9 cellular contexts compared by ENCODE assay signal in the genomic region with DNA sequence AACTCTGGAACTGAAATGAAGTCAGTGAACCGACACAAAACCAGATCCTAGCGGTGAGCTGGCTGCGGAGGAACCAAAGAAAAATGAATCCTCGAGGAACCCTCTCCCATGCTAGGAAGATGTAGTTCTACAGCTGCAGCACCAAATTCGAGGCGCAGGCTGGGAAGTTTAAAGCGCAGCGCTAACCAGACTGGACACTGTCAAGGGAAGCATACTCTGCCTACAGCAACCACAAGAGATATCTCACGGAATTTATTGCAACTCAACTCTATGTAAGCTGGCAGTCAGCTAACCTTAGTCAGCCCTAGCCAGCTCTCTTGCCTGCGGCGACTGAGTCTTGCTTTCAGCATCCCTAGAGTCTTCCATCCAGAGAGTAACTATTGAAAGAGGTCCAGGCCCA. TPM values are rescaled to one million over a fixed set of nuclear protein-coding genes. Genes with fewer than 3 reads are reported as not detected.
DNase-seq lines count a peak whose midpoint lies in the region; ATAC-seq and TF ChIP-seq lines count a peak whose summit lies in the region.
"Had no signal": no experiment of that assay in that cellular context is flagged by ENCODE, and none has a peak within 500 bp of the region (broad histone marks: within the 10 kb centered on the region; RNA-seq: fewer than 3 reads in every experiment).

No MANE protein-coding gene starts in this region.

- H3K27me3 Mint-ChIP-seq in activated naive CD8-positive, alpha-beta T cell, result peaks cover 41% of the 10 kb centered on the region
- peaks cover 50% of the 10 kb centered on the region for H3K27me3 Mint-ChIP-seq in activated CD4-positive, alpha-beta T cell treated with anti-CD3 and anti-CD28 coated beads, Interleukin-2, amount 10 ng/mL, durations not matched to agents 7 days and 5 days

- ATAC-seq in HG02840 (IDR thresholded peaks at IDR 0.05; ENCODE audit: low FRiP score, unreplicated experiment), result no peak

- peaks cover 65% of the 10 kb centered on the region for H3K27me3 ChIP-seq in left ventricle myocardium inferior (ENCODE audit: low read depth)
- H3K27me3 ChIP-seq in prostate gland (replicated peaks; ENCODE audit: insufficient read depth), result peaks cover 18% of the 10 kb centered on the region

- peak overlapping the region; percentile 85 for H3K4me3 Mint-ChIP-seq in activated naive CD8-positive, alpha-beta T cell
- no peak overlapping the region for H3K4me3 Mint-ChIP-seq in activated CD4-positive, alpha-beta T cell treated with anti-CD3 and anti-CD28 coated beads, Interleukin-2, amount 10 ng/mL, durations not matched to agents 7 days and 5 days

- H3K27ac ChIP-seq in left ventricle myocardium inferior (replicated peaks) (no peak overlapping the region), prostate gland (no peak overlapping the region)

- H3K36me3 ChIP-seq in left ventricle myocardium inferior (no peaks in the 10 kb centered on the region), prostate gland (no peaks in the 10 kb centered on the region)

- H3K4me1 Mint-ChIP-seq in activated naive CD8-positive, alpha-beta T cell (ENCODE audit: low read depth), result peaks cover 20% of the 10 kb centered on the region
- peaks cover 9% of the 10 kb centered on the region for H3K4me1 Mint-ChIP-seq in activated CD4-positive, alpha-beta T cell treated with anti-CD3 and anti-CD28 coated beads, Interleukin-2, amount 10 ng/mL, durations not matched to agents 7 days and 5 days

- H3K36me3 Mint-ChIP-seq in activated naive CD8-positive, alpha-beta T cell, result no peaks in the 10 kb centered on the region
- H3K36me3 Mint-ChIP-seq in activated CD4-positive, alpha-beta T cell treated with anti-CD3 and anti-CD28 coated beads, Interleukin-2, amount 10 ng/mL, durations not matched to agents 7 days and 5 days (ENCODE audit: low read depth), result peaks cover 6% of the 10 kb centered on the region

- H3K9me3 ChIP-seq in left ventricle myocardium inferior (replicated peaks) (no peaks in the 10 kb centered on the region), prostate gland (no peaks in the 10 kb centered on the region)

- DNase-seq in ELF-1 (ENCODE audit: low read depth, low spot score), result peak; percentile 22
- DNase-seq in left ventricle myocardium inferior, result no peak
- peak; percentile 56 for DNase-seq in prostate gland (ENCODE audit: low spot score)
- no peak for DNase-seq in NCI-H345 (lab: John Stamatoyannopoulos, UW)
- DNase-seq in stimulated activated CD4-positive, alpha-beta T cell treated with anti-CD3 and anti-CD28 coated beads, Interleukin-4, amount 100 ng/mL, for 4 hours, result no peak
- no peak for DNase-seq in activated CD4-positive, alpha-beta T cell treated with anti-CD3 and anti-CD28 coated beads, Interleukin-2, amount 10 ng/mL, durations not matched to agents 7 days and 5 days
- DNase-seq: NCI-H2081 had no signal

- POLR2A ChIA-PET in activated CD4-positive, alpha-beta T cell treated with anti-CD3 and anti-CD28 coated beads, Interleukin-2, amount 10 ng/mL, durations not matched to agents 7 days and 5 days (lab: Charles Lee), result no interaction called here

- no peak overlapping the region for H3K27ac Mint-ChIP-seq in activated naive CD8-positive, alpha-beta T cell
- H3K27ac Mint-ChIP-seq in activated CD4-positive, alpha-beta T cell treated with anti-CD3 and anti-CD28 coated beads, Interleukin-2, amount 10 ng/mL, durations not matched to agents 7 days and 5 days, result no peak overlapping the region

- H3K4me1 ChIP-seq in left ventricle myocardium inferior (peaks cover 38% of the 10 kb centered on the region), prostate gland (replicated peaks) (peaks cover 2% of the 10 kb centered on the region)

- 29% methylated on average over 11 of the region's 11 CpGs for WGBS in prostate gland

- TF ChIP-seq CTCF in left ventricle myocardium inferior (IDR thresholded peaks at IDR 0.05; ENCODE audit: borderline replicate concordance) (no peak), prostate gland (IDR thresholded peaks at IDR 0.05) (no peak)

- H3K9me3 Mint-ChIP-seq in activated naive CD8-positive, alpha-beta T cell (ENCODE audit: low read depth), result peaks cover 4% of the 10 kb centered on the region
- H3K9me3 Mint-ChIP-seq in activated CD4-positive, alpha-beta T cell treated with anti-CD3 and anti-CD28 coated beads, Interleukin-2, amount 10 ng/mL, durations not matched to agents 7 days and 5 days, result peaks cover 2% of the 10 kb centered on the region

- intact Hi-C loops in left ventricle myocardium inferior (cut with micrococcal nuclease), result no loop called here
- intact Hi-C loops in prostate gland (cut with DNase I), result loop anchor here (10.0 kb wide), 1 partner anchor 1368 kb away; no protein-coding TSS in a partner anchor

- CTCF ChIA-PET in activated CD4-positive, alpha-beta T cell treated with anti-CD3 and anti-CD28 coated beads, Interleukin-2, amount 10 ng/mL, durations not matched to agents 7 days and 5 days (lab: Charles Lee), result interaction anchor here (2.4 kb wide), 1 partner anchor 9 kb away, joined by 6 read pairs; no protein-coding TSS in a partner anchor

- H3K4me3 ChIP-seq in left ventricle myocardium inferior (peak overlapping the region; percentile 67), prostate gland (peak overlapping the region; percentile 27 to 31)

- no peak for TF ChIP-seq POLR2A in prostate gland (IDR thresholded peaks at IDR 0.05)

RNA-seq across cellular contexts. Expression of gene HTR1B, which starts 3.7 kb away (rescaled TPM):
- total RNA-seq in left ventricle myocardium inferior (not detected), prostate gland (1 to 10 TPM in 1 of 2 donors, not detected in 1; 2.8 TPM)
- not detected for total RNA-seq in activated CD4-positive, alpha-beta T cell treated with anti-CD3 and anti-CD28 coated beads, Interleukin-2, amount 10 ng/mL, durations not matched to agents 7 days and 5 days

Comparison
In these comparisons a context has a peak if more than half of its experiments do, and no peak if none do; other contexts are left out.
1. DNase-seq: peak in ELF-1 (single experiment) and prostate gland (single experiment); none in left ventricle myocardium inferior (single experiment), NCI-H345 (single experiment), stimulated activated CD4-positive, alpha-beta T cell treated with anti-CD3 and anti-CD28 coated beads, Interleukin-4, amount 100 ng/mL, for 4 hours (0 of 2) and activated CD4-positive, alpha-beta T cell treated with anti-CD3 and anti-CD28 coated beads, Interleukin-2, amount 10 ng/mL, durations not matched to agents 7 days and 5 days (single experiment).